Comparison of ENCODE assay signal across 1 cellular context in the genomic region with DNA sequence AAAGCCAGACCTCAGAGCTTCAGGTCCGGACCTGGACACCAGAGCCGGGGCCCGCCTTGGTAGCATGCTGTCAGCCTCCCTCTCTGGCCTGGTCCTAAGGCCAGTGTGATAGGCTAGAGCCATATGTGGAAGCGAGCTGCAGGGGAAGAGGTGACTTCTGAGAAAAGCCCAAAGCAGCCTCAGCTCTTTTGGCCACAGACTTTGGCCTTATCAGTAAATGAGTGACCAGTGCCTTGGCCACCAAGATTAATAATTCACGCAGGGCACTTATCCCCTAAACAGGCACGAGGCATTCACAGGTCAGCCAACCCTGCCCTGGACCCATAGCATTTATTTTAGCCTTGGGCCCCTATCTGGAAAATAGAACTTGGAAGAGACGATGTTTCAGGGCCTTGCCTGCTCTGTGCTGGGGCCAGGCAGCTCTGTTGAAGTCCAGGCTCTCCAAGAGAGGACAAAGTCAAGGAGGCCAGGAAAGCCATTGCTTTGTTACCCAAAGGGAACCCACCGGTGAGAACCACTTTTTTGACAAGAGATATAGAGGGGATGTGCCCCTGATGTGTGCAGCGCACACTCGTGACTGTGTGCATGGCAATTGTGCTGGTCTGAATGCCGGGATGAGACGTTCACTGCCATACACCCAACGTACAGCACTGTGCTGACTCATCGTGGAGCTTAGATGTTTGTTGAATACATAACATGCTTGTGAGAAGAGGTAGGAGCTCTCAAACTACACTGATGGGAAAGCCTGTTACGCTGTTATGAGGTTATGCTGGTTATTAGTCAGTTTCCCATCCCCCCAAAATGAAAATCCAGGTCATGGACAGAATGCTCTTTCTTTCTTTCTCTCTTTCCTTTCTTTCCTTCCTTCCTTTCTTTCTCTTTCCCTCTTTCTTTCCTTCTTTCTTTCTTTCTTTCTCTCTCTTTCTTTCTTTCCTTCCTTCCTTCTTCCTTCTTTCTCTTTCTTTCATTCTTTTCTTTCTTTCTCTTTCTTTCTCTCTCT.
A peak's percentile ranks its signal among the peaks of the same experiment; 100 is the strongest.
TF ChIP-seq lines count a peak whose summit lies in the region.

No MANE protein-coding gene starts in this region.

TF ChIP-seq in HepG2, 621 proteins besides CTCF, POLR2A, EP300 and RAD21 (continued from another document and continues in another):
- TF ChIP-seq ZBTB37 (CRISPR knock-in tag; IDR thresholded peaks at IDR 0.05), result 0 out of 2 replicates have a peak, but pooled peaks have one; percentile 47
- peak; percentile 79 to 96 for TF ChIP-seq MAFK (conservative IDR thresholded peaks at IDR 0.05 in 1 of 2, IDR thresholded peaks at IDR 0.05 in 1 of 2; ENCODE audit: low read length in 2 of 2)
- TF ChIP-seq NAIF1 (CRISPR knock-in tag; IDR thresholded peaks at IDR 0.05; ENCODE audit: borderline replicate concordance), result 0 out of 2 replicates have a peak, but pooled peaks have one; percentile 34
- TF ChIP-seq ZBTB25 (CRISPR knock-in tag; IDR thresholded peaks at IDR 0.05), result peak; percentile 57; the same call in 1 of the 2 replicates
- TF ChIP-seq, protein P1, sequence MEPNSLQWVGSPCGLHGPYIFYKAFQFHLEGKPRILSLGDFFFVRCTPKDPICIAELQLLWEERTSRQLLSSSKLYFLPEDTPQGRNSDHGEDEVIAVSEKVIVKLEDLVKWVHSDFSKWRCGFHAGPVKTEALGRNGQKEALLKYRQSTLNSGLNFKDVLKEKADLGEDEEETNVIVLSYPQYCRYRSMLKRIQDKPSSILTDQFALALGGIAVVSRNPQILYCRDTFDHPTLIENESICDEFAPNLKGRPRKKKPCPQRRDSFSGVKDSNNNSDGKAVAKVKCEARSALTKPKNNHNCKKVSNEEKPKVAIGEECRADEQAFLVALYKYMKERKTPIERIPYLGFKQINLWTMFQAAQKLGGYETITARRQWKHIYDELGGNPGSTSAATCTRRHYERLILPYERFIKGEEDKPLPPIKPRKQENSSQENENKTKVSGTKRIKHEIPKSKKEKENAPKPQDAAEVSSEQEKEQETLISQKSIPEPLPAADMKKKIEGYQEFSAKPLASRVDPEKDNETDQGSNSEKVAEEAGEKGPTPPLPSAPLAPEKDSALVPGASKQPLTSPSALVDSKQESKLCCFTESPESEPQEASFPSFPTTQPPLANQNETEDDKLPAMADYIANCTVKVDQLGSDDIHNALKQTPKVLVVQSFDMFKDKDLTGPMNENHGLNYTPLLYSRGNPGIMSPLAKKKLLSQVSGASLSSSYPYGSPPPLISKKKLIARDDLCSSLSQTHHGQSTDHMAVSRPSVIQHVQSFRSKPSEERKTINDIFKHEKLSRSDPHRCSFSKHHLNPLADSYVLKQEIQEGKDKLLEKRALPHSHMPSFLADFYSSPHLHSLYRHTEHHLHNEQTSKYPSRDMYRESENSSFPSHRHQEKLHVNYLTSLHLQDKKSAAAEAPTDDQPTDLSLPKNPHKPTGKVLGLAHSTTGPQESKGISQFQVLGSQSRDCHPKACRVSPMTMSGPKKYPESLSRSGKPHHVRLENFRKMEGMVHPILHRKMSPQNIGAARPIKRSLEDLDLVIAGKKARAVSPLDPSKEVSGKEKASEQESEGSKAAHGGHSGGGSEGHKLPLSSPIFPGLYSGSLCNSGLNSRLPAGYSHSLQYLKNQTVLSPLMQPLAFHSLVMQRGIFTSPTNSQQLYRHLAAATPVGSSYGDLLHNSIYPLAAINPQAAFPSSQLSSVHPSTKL (CRISPR knock-in tag; IDR thresholded peaks at IDR 0.05), result peak; percentile 1
- TF ChIP-seq ZNF501 (CRISPR knock-in tag; IDR thresholded peaks at IDR 0.05), result peak; percentile 94
- TF ChIP-seq KAT7 (CRISPR knock-in tag; IDR thresholded peaks at IDR 0.05; ENCODE audit: borderline replicate concordance), result peak; percentile 57; the same call in 1 of the 2 replicates
- TF ChIP-seq ZNF543 (CRISPR knock-in tag; IDR thresholded peaks at IDR 0.05), result peak; percentile 34; the same call in 1 of the 2 replicates
- TF ChIP-seq SIX1 (CRISPR knock-in tag; IDR thresholded peaks at IDR 0.05; ENCODE audit: borderline replicate concordance), result no peak
- 0 out of 2 replicates have a peak, but pooled peaks have one; percentile 28 for TF ChIP-seq SOX6 (IDR thresholded peaks at IDR 0.05)
- TF ChIP-seq SOX6 (CRISPR knock-in tag; IDR thresholded peaks at IDR 0.05), result peak; percentile 74
- TF ChIP-seq, protein P2, sequence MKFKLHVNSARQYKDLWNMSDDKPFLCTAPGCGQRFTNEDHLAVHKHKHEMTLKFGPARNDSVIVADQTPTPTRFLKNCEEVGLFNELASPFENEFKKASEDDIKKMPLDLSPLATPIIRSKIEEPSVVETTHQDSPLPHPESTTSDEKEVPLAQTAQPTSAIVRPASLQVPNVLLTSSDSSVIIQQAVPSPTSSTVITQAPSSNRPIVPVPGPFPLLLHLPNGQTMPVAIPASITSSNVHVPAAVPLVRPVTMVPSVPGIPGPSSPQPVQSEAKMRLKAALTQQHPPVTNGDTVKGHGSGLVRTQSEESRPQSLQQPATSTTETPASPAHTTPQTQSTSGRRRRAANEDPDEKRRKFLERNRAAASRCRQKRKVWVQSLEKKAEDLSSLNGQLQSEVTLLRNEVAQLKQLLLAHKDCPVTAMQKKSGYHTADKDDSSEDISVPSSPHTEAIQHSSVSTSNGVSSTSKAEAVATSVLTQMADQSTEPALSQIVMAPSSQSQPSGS (CRISPR knock-in tag; IDR thresholded peaks at IDR 0.05), result peak; percentile 46
- TF ChIP-seq HOXD1 (CRISPR knock-in tag; IDR thresholded peaks at IDR 0.05), result peak; percentile 38; the same call in 1 of the 2 replicates
- TF ChIP-seq ZNF513 (CRISPR knock-in tag; conservative IDR thresholded peaks at IDR 0.05), result no peak
- peak; percentile 41; the same call in 1 of the 2 replicates for TF ChIP-seq NKX3-1 (CRISPR knock-in tag; IDR thresholded peaks at IDR 0.05)
- no peak; the same call in 1 of the 2 replicates for TF ChIP-seq MTF1 (CRISPR knock-in tag; IDR thresholded peaks at IDR 0.05)
- TF ChIP-seq FOSL1 (CRISPR knock-in tag; IDR thresholded peaks at IDR 0.05; ENCODE audit: borderline replicate concordance), result peak; percentile 62; the same call in 1 of the 2 replicates
- TF ChIP-seq, protein P3, sequence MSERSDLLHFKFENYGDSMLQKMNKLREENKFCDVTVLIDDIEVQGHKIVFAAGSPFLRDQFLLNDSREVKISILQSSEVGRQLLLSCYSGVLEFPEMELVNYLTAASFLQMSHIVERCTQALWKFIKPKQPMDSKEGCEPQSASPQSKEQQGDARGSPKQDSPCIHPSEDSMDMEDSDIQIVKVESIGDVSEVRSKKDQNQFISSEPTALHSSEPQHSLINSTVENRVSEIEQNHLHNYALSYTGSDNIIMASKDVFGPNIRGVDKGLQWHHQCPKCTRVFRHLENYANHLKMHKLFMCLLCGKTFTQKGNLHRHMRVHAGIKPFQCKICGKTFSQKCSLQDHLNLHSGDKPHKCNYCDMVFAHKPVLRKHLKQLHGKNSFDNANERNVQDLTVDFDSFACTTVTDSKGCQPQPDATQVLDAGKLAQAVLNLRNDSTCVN (CRISPR knock-in tag; IDR thresholded peaks at IDR 0.05; ENCODE audit: borderline replicate concordance), result no peak; the same call in 1 of the 2 replicates
- 0 out of 2 replicates have a peak, but pooled peaks have one; percentile 3 for TF ChIP-seq FOXM1 (CRISPR knock-in tag; IDR thresholded peaks at IDR 0.05)
- no peak for TF ChIP-seq HES4 (CRISPR knock-in tag; IDR thresholded peaks at IDR 0.05; ENCODE audit: borderline replicate concordance)
- TF ChIP-seq HOXA5 (CRISPR knock-in tag; IDR thresholded peaks at IDR 0.05), result peak; percentile 57; the same call in 1 of the 2 replicates
- TF ChIP-seq, protein P4, sequence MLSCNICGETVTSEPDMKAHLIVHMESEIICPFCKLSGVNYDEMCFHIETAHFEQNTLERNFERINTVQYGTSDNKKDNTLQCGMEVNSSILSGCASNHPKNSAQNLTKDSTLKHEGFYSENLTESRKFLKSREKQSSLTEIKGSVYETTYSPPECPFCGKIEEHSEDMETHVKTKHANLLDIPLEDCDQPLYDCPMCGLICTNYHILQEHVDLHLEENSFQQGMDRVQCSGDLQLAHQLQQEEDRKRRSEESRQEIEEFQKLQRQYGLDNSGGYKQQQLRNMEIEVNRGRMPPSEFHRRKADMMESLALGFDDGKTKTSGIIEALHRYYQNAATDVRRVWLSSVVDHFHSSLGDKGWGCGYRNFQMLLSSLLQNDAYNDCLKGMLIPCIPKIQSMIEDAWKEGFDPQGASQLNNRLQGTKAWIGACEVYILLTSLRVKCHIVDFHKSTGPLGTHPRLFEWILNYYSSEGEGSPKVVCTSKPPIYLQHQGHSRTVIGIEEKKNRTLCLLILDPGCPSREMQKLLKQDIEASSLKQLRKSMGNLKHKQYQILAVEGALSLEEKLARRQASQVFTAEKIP (CRISPR knock-in tag; IDR thresholded peaks at IDR 0.05; ENCODE audit: borderline replicate concordance), result no peak
- TF ChIP-seq GPN1 (CRISPR knock-in tag; IDR thresholded peaks at IDR 0.05; ENCODE audit: borderline replicate concordance), result no peak
- TF ChIP-seq ZNF180 (CRISPR knock-in tag; IDR thresholded peaks at IDR 0.05; ENCODE audit: borderline replicate concordance, low read depth), result peak; percentile 33; the same call in 1 of the 2 replicates
- 0 out of 2 replicates have a peak, but pooled peaks have one; percentile 53 for TF ChIP-seq ZBTB20 (CRISPR knock-in tag; IDR thresholded peaks at IDR 0.05; ENCODE audit: borderline replicate concordance, low read depth)
- peak; percentile 83 for TF ChIP-seq MED1 (CRISPR knock-in tag; IDR thresholded peaks at IDR 0.05)
- TF ChIP-seq, protein P5, sequence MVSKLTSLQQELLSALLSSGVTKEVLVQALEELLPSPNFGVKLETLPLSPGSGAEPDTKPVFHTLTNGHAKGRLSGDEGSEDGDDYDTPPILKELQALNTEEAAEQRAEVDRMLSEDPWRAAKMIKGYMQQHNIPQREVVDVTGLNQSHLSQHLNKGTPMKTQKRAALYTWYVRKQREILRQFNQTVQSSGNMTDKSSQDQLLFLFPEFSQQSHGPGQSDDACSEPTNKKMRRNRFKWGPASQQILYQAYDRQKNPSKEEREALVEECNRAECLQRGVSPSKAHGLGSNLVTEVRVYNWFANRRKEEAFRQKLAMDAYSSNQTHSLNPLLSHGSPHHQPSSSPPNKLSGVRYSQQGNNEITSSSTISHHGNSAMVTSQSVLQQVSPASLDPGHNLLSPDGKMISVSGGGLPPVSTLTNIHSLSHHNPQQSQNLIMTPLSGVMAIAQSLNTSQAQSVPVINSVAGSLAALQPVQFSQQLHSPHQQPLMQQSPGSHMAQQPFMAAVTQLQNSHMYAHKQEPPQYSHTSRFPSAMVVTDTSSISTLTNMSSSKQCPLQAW (CRISPR knock-in tag; IDR thresholded peaks at IDR 0.05), result peak; percentile 99
- TF ChIP-seq ZNF292 (CRISPR knock-in tag; IDR thresholded peaks at IDR 0.05; ENCODE audit: borderline replicate concordance, low read depth), result no peak; the same call in 1 of the 2 replicates
- TF ChIP-seq, protein P6, sequence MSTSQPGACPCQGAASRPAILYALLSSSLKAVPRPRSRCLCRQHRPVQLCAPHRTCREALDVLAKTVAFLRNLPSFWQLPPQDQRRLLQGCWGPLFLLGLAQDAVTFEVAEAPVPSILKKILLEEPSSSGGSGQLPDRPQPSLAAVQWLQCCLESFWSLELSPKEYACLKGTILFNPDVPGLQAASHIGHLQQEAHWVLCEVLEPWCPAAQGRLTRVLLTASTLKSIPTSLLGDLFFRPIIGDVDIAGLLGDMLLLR (CRISPR knock-in tag; IDR thresholded peaks at IDR 0.05), result no peak
- no peak for TF ChIP-seq ZNF75D (CRISPR knock-in tag; IDR thresholded peaks at IDR 0.05; ENCODE audit: borderline replicate concordance)
- peak; percentile 60; the same call in 1 of the 2 replicates for TF ChIP-seq BCL6 (CRISPR knock-in tag; IDR thresholded peaks at IDR 0.05)
- TF ChIP-seq ZNF850 (CRISPR knock-in tag; conservative IDR thresholded peaks at IDR 0.05), result no peak
- no peak; the same call in none of the 2 replicates for TF ChIP-seq ZNF652 (CRISPR knock-in tag; IDR thresholded peaks at IDR 0.05; ENCODE audit: borderline replicate concordance, low read depth)
- peak; percentile 63; the same call in 1 of the 2 replicates for TF ChIP-seq ZFP90 (CRISPR knock-in tag; IDR thresholded peaks at IDR 0.05; ENCODE audit: borderline replicate concordance)
- TF ChIP-seq, protein P7, sequence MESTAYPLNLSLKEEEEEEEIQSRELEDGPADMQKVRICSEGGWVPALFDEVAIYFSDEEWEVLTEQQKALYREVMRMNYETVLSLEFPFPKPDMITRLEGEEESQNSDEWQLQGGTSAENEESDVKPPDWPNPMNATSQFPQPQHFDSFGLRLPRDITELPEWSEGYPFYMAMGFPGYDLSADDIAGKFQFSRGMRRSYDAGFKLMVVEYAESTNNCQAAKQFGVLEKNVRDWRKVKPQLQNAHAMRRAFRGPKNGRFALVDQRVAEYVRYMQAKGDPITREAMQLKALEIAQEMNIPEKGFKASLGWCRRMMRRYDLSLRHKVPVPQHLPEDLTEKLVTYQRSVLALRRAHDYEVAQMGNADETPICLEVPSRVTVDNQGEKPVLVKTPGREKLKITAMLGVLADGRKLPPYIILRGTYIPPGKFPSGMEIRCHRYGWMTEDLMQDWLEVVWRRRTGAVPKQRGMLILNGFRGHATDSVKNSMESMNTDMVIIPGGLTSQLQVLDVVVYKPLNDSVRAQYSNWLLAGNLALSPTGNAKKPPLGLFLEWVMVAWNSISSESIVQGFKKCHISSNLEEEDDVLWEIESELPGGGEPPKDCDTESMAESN (CRISPR knock-in tag; conservative IDR thresholded peaks at IDR 0.05), result peak; percentile 64; the same call in 1 of the 2 replicates
- peak; percentile 6; the same call in 1 of the 2 replicates for TF ChIP-seq ELF3 (CRISPR knock-in tag; IDR thresholded peaks at IDR 0.05)
- TF ChIP-seq ASH2L (IDR thresholded peaks at IDR 0.05; ENCODE audit: insufficient read length, low read depth, low read length), result peak; percentile 90
